8 cellular contexts compared by ENCODE assay signal in genomic region chr4:38177792-38178665, GRCh38.
DNase-seq lines count a peak whose midpoint lies in the region; ATAC-seq and TF ChIP-seq lines count a peak whose summit lies in the region.

No MANE protein-coding gene starts in this region.

- peaks cover 29 to 57% (median 46%) of the 10 kb centered on the region in 3 donors for H3K4me1 Mint-ChIP-seq in CD8-positive, alpha-beta memory T cell
- H3K4me1 Mint-ChIP-seq in naive B cell, result peaks cover 27 to 38% (median 31%) of the 10 kb centered on the region in 3 donors

- peak overlapping the region; percentile 9 to 82 (median 75) for H3K4me3 Mint-ChIP-seq in CD8-positive, alpha-beta memory T cell
- peak overlapping the region in 6 of 8 donors; percentile 12 to 62 (median 44) for H3K4me3 Mint-ChIP-seq in naive B cell

- ATAC-seq in naive B cell (ENCODE audit: low read depth in 2 of 2) (peak; percentile 80 to 83), GM21717 (IDR thresholded peaks at IDR 0.05; ENCODE audit: unreplicated experiment) (no peak), HG03432 (IDR thresholded peaks at IDR 0.05; ENCODE audit: unreplicated experiment) (no peak), HG02973 (IDR thresholded peaks at IDR 0.05; ENCODE audit: unreplicated experiment) (no peak), GM18502 (IDR thresholded peaks at IDR 0.05; ENCODE audit: poor library complexity, unreplicated experiment) (no peak)

- CTCF ChIA-PET in CD8-positive, alpha-beta memory T cell (lab: Charles Lee), result interaction anchor here (0.6 to 8.2 kb wide), 20 partner anchors 16 to 562 kb away, joined by 3 to 170 read pairs (median 4); no protein-coding TSS in a partner anchor

- H3K9me3 Mint-ChIP-seq in CD8-positive, alpha-beta memory T cell, result no peaks in the 10 kb centered on the region
- H3K9me3 Mint-ChIP-seq in naive B cell, result peaks cover 0 to 5% (median 0%) of the 10 kb centered on the region in 7 donors

- DNase-seq in CD8-positive, alpha-beta memory T cell, result peak; percentile 16 to 63 (median 30)
- DNase-seq in RPMI8226 (peak; percentile 88), ascending aorta (ENCODE audit: low spot score in 2 of 2) (peak; percentile 47 to 80), naive B cell (peak; percentile 8)

- no peak for TF ChIP-seq CTCF in ascending aorta (IDR thresholded peaks at IDR 0.05)

- peaks cover 0 to 2% of the 10 kb centered on the region in 2 donors for H3K27me3 Mint-ChIP-seq in CD8-positive, alpha-beta memory T cell
- peaks cover 7 to 31% (median 17%) of the 10 kb centered on the region in 3 donors for H3K27me3 Mint-ChIP-seq in naive B cell

- POLR2A ChIA-PET in CD8-positive, alpha-beta memory T cell (lab: Charles Lee), result no interaction called here

- no peaks in the 10 kb centered on the region for H3K36me3 ChIP-seq in CD8-positive, alpha-beta memory T cell (ENCODE audit: insufficient read depth, low read length)
- no peaks in the 10 kb centered on the region for H3K36me3 ChIP-seq in ascending aorta

- intact Hi-C loops in ascending aorta (cut with DNase I), result loop anchor here (2.0 to 10.0 kb wide), 4 partner anchors 116 to 687 kb away; partner anchors contain the start of genes FAM114A1 and TLR10

- H3K27me3 ChIP-seq in CD8-positive, alpha-beta memory T cell (ENCODE audit: insufficient read depth, low read length, poor library complexity, severe bottlenecking), result no peaks in the 10 kb centered on the region
- H3K27me3 ChIP-seq in ascending aorta, result no peaks in the 10 kb centered on the region

- H3K9me3 ChIP-seq in CD8-positive, alpha-beta memory T cell (ENCODE audit: low read length), result no peaks in the 10 kb centered on the region
- H3K9me3 ChIP-seq in ascending aorta, result no peaks in the 10 kb centered on the region

- peak overlapping the region in 6 of 8 donors; percentile 79 to 91 (median 84) for H3K27ac Mint-ChIP-seq in CD8-positive, alpha-beta memory T cell
- peak overlapping the region in 1 of 6 donors; percentile 9 for H3K27ac Mint-ChIP-seq in naive B cell

- peaks cover 22% of the 10 kb centered on the region for H3K4me1 ChIP-seq in CD8-positive, alpha-beta memory T cell (ENCODE audit: insufficient read depth, low read length)
- H3K4me1 ChIP-seq in ascending aorta, result peaks cover 4% of the 10 kb centered on the region in 2 donors

- H3K4me3 ChIP-seq in CD8-positive, alpha-beta memory T cell (ENCODE audit: low read length), result peak overlapping the region; percentile 43
- peak overlapping the region in 1 of 2 donors; percentile 11 for H3K4me3 ChIP-seq in ascending aorta

- H3K27ac ChIP-seq in CD8-positive, alpha-beta memory T cell (ENCODE audit: low read depth, low read length), result no peak overlapping the region
- H3K27ac ChIP-seq in ascending aorta, result peak overlapping the region in 1 of 2 donors; percentile 26

- no peaks in the 10 kb centered on the region for H3K36me3 Mint-ChIP-seq in CD8-positive, alpha-beta memory T cell
- peaks cover 0 to 3% of the 10 kb centered on the region in 2 donors for H3K36me3 Mint-ChIP-seq in naive B cell

Comparison
In these comparisons a context has a peak if more than half of its experiments do, and no peak if none do; other contexts are left out.
1. DNase-seq: peak in every context shown above with its lines; median percentile 88 in RPMI8226; 64 in ascending aorta; 30 in CD8-positive, alpha-beta memory T cell; 8 in naive B cell.
2. ATAC-seq: peak in naive B cell (2 of 2); none in GM21717 (single experiment), HG03432 (single experiment), HG02973 (single experiment) and GM18502 (single experiment).